In the genomic region with DNA sequence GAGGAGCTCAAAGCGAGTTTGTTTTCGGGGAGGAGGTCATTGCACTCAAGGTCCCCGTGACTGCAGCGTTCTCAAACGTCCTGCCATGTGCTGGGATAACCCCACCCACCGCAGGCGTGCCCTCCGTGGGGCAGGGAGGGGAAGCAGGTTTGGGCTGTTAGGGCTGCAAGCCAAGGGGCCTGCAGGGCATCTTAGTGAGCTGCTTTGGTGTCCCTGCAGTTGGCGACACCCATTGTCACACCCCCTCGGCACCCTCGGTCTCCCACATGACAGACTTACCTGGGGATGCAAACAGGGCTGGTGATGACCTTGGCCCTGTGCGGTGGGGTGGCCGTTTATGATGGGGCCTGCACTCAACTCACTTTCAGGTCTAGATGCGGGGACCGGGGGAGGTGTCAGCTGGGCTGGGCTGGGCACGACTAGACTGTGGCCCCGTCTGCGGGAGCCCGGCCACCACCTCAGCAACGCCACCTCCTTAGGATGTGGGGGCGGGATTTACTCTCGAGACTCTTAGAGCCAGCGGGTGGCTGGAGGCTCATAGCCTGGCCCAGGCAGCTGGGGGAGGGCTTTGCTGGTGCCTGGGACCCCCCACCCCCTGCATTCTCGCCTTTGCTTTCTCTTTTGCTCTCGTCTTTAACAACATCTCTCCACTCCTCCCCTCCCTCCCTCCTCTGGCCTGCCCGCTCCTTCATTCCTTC, we compare ENCODE assay signal across 1 cellular context.
TF ChIP-seq lines count a peak whose summit lies in the region.

No MANE protein-coding gene starts in this region.

TF ChIP-seq in HepG2, 621 proteins besides CTCF, POLR2A, EP300 and RAD21:
- TF ChIP-seq FLYWCH1 (CRISPR knock-in tag; IDR thresholded peaks at IDR 0.05) = no peak
- no peak for TF ChIP-seq NFKBIZ (CRISPR knock-in tag; IDR thresholded peaks at IDR 0.05)
- TF ChIP-seq, protein P1, sequence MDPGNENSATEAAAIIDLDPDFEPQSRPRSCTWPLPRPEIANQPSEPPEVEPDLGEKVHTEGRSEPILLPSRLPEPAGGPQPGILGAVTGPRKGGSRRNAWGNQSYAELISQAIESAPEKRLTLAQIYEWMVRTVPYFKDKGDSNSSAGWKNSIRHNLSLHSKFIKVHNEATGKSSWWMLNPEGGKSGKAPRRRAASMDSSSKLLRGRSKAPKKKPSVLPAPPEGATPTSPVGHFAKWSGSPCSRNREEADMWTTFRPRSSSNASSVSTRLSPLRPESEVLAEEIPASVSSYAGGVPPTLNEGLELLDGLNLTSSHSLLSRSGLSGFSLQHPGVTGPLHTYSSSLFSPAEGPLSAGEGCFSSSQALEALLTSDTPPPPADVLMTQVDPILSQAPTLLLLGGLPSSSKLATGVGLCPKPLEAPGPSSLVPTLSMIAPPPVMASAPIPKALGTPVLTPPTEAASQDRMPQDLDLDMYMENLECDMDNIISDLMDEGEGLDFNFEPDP (CRISPR knock-in tag; conservative IDR thresholded peaks at IDR 0.05) = 0 out of 2 replicates have a peak, but pooled peaks have one; percentile 63
- TF ChIP-seq NRL (CRISPR knock-in tag; IDR thresholded peaks at IDR 0.05; ENCODE audit: borderline replicate concordance) = 0 out of 2 replicates have a peak, but pooled peaks have one; percentile 23
- TF ChIP-seq, protein P2, sequence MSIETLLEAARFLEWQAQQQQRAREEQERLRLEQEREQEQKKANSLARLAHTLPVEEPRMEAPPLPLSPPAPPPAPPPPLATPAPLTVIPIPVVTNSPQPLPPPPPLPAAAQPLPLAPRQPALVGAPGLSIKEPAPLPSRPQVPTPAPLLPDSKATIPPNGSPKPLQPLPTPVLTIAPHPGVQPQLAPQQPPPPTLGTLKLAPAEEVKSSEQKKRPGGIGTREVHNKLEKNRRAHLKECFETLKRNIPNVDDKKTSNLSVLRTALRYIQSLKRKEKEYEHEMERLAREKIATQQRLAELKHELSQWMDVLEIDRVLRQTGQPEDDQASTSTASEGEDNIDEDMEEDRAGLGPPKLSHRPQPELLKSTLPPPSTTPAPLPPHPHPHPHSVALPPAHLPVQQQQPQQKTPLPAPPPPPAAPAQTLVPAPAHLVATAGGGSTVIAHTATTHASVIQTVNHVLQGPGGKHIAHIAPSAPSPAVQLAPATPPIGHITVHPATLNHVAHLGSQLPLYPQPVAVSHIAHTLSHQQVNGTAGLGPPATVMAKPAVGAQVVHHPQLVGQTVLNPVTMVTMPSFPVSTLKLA (IDR thresholded peaks at IDR 0.05) = 0 out of 2 replicates have a peak, but pooled peaks have one; percentile 22
- 0 out of 2 replicates have a peak, but pooled peaks have one; percentile 52 for TF ChIP-seq ZNF776 (CRISPR knock-in tag; IDR thresholded peaks at IDR 0.05)
- no peak for TF ChIP-seq KMT2A (CRISPR knock-in tag; IDR thresholded peaks at IDR 0.05)
- no peak for TF ChIP-seq ZNF101 (CRISPR knock-in tag; IDR thresholded peaks at IDR 0.05; ENCODE audit: borderline replicate concordance, low read depth)
- no peak for TF ChIP-seq GATA4 (IDR thresholded peaks at IDR 0.05; ENCODE audit: borderline replicate concordance, low read depth)
